In genomic region chr4:1065732-1066131, GRCh38 we compare ENCODE assay signal across 1 cellular context.
TF ChIP-seq lines count a peak whose summit lies in the region.

No MANE protein-coding gene starts in this region.

TF ChIP-seq in HepG2, 621 proteins besides CTCF, POLR2A, EP300 and RAD21 (continued from another document and continues in another):
- TF ChIP-seq ZNF142 (CRISPR knock-in tag; IDR thresholded peaks at IDR 0.05) (no peak), KAT7 (CRISPR knock-in tag; IDR thresholded peaks at IDR 0.05; ENCODE audit: borderline replicate concordance) (no peak), CSRNP2 (CRISPR knock-in tag; conservative IDR thresholded peaks at IDR 0.05; ENCODE audit: low read depth) (no peak), ZBTB34 (CRISPR knock-in tag; IDR thresholded peaks at IDR 0.05) (no peak), ZNF788 (CRISPR knock-in tag; IDR thresholded peaks at IDR 0.05; ENCODE audit: borderline replicate concordance) (no peak), ZNF652 (CRISPR knock-in tag; IDR thresholded peaks at IDR 0.05; ENCODE audit: borderline replicate concordance, low read depth) (no peak), GLMP (CRISPR knock-in tag; IDR thresholded peaks at IDR 0.05; ENCODE audit: borderline replicate concordance) (no peak), KLF16 (CRISPR knock-in tag; IDR thresholded peaks at IDR 0.05) (no peak), DMAP1 (CRISPR knock-in tag; IDR thresholded peaks at IDR 0.05) (no peak), ZGPAT (CRISPR knock-in tag; IDR thresholded peaks at IDR 0.05) (no peak), NR2F6 (IDR thresholded peaks at IDR 0.05) (no peak), NR2F6 (CRISPR knock-in tag; IDR thresholded peaks at IDR 0.05) (peak; percentile 79), SOX13 (IDR thresholded peaks at IDR 0.05) (no peak), SOX13 (CRISPR knock-in tag; conservative IDR thresholded peaks at IDR 0.05 in 1 of 2, IDR thresholded peaks at IDR 0.05 in 1 of 2) (no peak), RXRB (CRISPR knock-in tag; IDR thresholded peaks at IDR 0.05; ENCODE audit: borderline replicate concordance) (0 out of 2 replicates have a peak, but pooled peaks have one; percentile 30), MAFF (IDR thresholded peaks at IDR 0.05; ENCODE audit: low read depth, low read length) (no peak), ZNF160 (CRISPR knock-in tag; IDR thresholded peaks at IDR 0.05) (no peak), JUND (CRISPR knock-in tag; IDR thresholded peaks at IDR 0.05) (no peak), THAP8 (CRISPR knock-in tag; IDR thresholded peaks at IDR 0.05; ENCODE audit: borderline replicate concordance) (no peak), ISX (CRISPR knock-in tag; conservative IDR thresholded peaks at IDR 0.05) (no peak), DR1 (CRISPR knock-in tag; IDR thresholded peaks at IDR 0.05) (no peak), XRCC5 (optimal IDR thresholded peaks at IDR 0.05; ENCODE audit: low read length) (no peak), ATF4 (CRISPR knock-in tag; IDR thresholded peaks at IDR 0.05) (peak in 1 of 2 experiments; percentile 44; a peak in 1 of 4 replicates), TFDP2 (CRISPR knock-in tag; IDR thresholded peaks at IDR 0.05) (no peak), NFKB2 (CRISPR knock-in tag; IDR thresholded peaks at IDR 0.05; ENCODE audit: borderline replicate concordance) (no peak), NCOR1 (IDR thresholded peaks at IDR 0.05; ENCODE audit: borderline replicate concordance, low read length) (no peak), NR2C2 (CRISPR knock-in tag; IDR thresholded peaks at IDR 0.05; ENCODE audit: borderline replicate concordance) (no peak; the same call in 1 of the 2 replicates), PRDM4 (CRISPR knock-in tag; IDR thresholded peaks at IDR 0.05; ENCODE audit: borderline replicate concordance) (no peak), RXRA (CRISPR knock-in tag; IDR thresholded peaks at IDR 0.05) (no peak; the same call in 1 of the 2 replicates), MEF2D (CRISPR knock-in tag; IDR thresholded peaks at IDR 0.05) (no peak), TGIF2 (CRISPR knock-in tag; IDR thresholded peaks at IDR 0.05) (no peak), GLI4 (CRISPR knock-in tag; IDR thresholded peaks at IDR 0.05; ENCODE audit: borderline replicate concordance) (no peak), ZNF709 (CRISPR knock-in tag; IDR thresholded peaks at IDR 0.05) (no peak), PATZ1 (CRISPR knock-in tag; IDR thresholded peaks at IDR 0.05) (no peak), TBL1XR1 (IDR thresholded peaks at IDR 0.05; ENCODE audit: borderline replicate concordance, low read length, partially characterized antibody) (no peak), USF2 (IDR thresholded peaks at IDR 0.05; ENCODE audit: low read depth, low read length) (no peak), USF2 (CRISPR knock-in tag; IDR thresholded peaks at IDR 0.05; ENCODE audit: borderline replicate concordance) (no peak), HNRNPUL1 (IDR thresholded peaks at IDR 0.05; ENCODE audit: low read depth, low read length) (no peak), JARID2 (CRISPR knock-in tag; IDR thresholded peaks at IDR 0.05; ENCODE audit: insufficient replicate concordance) (no peak), GZF1 (CRISPR knock-in tag; IDR thresholded peaks at IDR 0.05) (no peak)
